In genomic region chr17:73765824-73766563, GRCh38 we compare ENCODE assay signal across 26 cellular contexts.
DNase-seq lines count a peak whose midpoint lies in the region; ATAC-seq, FAIRE-seq and TF ChIP-seq lines count a peak whose summit lies in the region.
"Had no signal": no experiment of that assay in that cellular context is flagged by ENCODE, and none has a peak within 500 bp of the region (broad histone marks: within the 10 kb centered on the region; RNA-seq: fewer than 3 reads in every experiment).

No MANE protein-coding gene starts in this region.

- H3K79me2 ChIP-seq in SK-N-SH (ENCODE audit: insufficient read depth), result no peaks in the 10 kb centered on the region

- TF ChIP-seq CTCF in SK-N-SH (IDR thresholded peaks at IDR 0.05), result no peak
- TF ChIP-seq CTCF in brain (conservative IDR thresholded peaks at IDR 0.05), result no peak
- TF ChIP-seq CTCF in tibial nerve (IDR thresholded peaks at IDR 0.05), result no peak

- H3K9me2 ChIP-seq in SK-N-SH, result no peaks in the 10 kb centered on the region

- no peak overlapping the region for H2AFZ ChIP-seq in SK-N-SH (ENCODE audit: low read depth)
- H2AFZ ChIP-seq: GM23338 had no signal

- DNase-seq in SK-N-SH (no peak), NCI-H1930 (lab: John Stamatoyannopoulos, UW) (peak; percentile 70 to 76), urothelium cell line (ENCODE audit: low spot score) (no peak), H54 (ENCODE audit: insufficient read length, low spot score) (no peak), tibial nerve (ENCODE audit: low spot score in 2 of 2) (no peak)
- no peak for DNase-seq in stimulated activated CD4-positive, alpha-beta T cell treated with anti-CD3 and anti-CD28 coated beads, Interleukin-4, amount 100 ng/mL, for 24 hours
- DNase-seq: activated CD4-positive, alpha-beta T cell treated with anti-CD3 and anti-CD28 coated beads, Interleukin-2, amount 50 U/mL, for 48 hours; activated gamma-delta T cell treated with Interleukin-2 at 50 U/mL for 16 hours; CD4-positive, CD25-positive, alpha-beta regulatory T cell; EL; erythroblast; KG1; MV-4-11; NCI-H526 treated with DMSO at 0.1 percent for 48 hours; OCI-M1; SHP77 treated with DMSO at 0.1 percent for 48 hours; spleen; WERI-Rb-1 had no signal

- POLR2A ChIA-PET in SK-N-SH (lab: Yijun Ruan, JAX), result no interaction called here

- TF ChIP-seq RAD21 in SK-N-SH (IDR thresholded peaks at IDR 0.05; ENCODE audit: low read length), result no peak

- H3K4me1 Mint-ChIP-seq in brain, result peaks cover 76% of the 10 kb centered on the region
- H3K4me1 Mint-ChIP-seq: central memory CD8-positive, alpha-beta T cell; GM23338 had no signal

- H3K9me3 ChIP-seq in SK-N-SH (no peaks in the 10 kb centered on the region), tibial nerve (no peaks in the 10 kb centered on the region)
- H3K9me3 ChIP-seq: spleen, vagina had no signal

- CTCF ChIA-PET in SK-N-SH (lab: Yijun Ruan, JAX), result interaction anchor here (0.6 to 2.5 kb wide), 6 partner anchors 13 to 180 kb away, joined by 3 to 11 read pairs (median 4); no protein-coding TSS in a partner anchor

- peak overlapping the region; percentile 21 to 93 (median 71) for H3K27ac Mint-ChIP-seq in brain
- H3K27ac Mint-ChIP-seq: CD4-positive, CD25-positive, alpha-beta regulatory T cell; GM23338; progenitor cell of endocrine pancreas; T-helper 1 cell treated with Interleukin-12 subunit alpha and Interleukin-12 subunit beta and Interleukin-4 antibody, amounts not matched to agents 30 μg/mL and 1 μg/mL, for 36 hours had no signal

- no peak for ATAC-seq in SK-N-SH treated with all-trans-retinoic acid at 6 μM for 48 hours
- ATAC-seq: GM23338 had no signal

- H3K36me3 Mint-ChIP-seq in brain, result no peaks in the 10 kb centered on the region
- H3K36me3 Mint-ChIP-seq: CD4-positive, CD25-positive, alpha-beta regulatory T cell had no signal

- H3K27me3 ChIP-seq in SK-N-SH (ENCODE audit: insufficient read depth) (no peaks in the 10 kb centered on the region), tibial nerve (no peaks in the 10 kb centered on the region)
- H3K27me3 ChIP-seq: vagina had no signal

- TF ChIP-seq EP300 in SK-N-SH (IDR thresholded peaks at IDR 0.05; ENCODE audit: borderline replicate concordance in 1 of 2, low read depth in 1 of 2, low read length in 1 of 2) (no peak), tibial nerve (IDR thresholded peaks at IDR 0.05) (no peak)

- WGBS in SK-N-SH (ENCODE audit: low lambda C conversion rate), result 44% methylated on average over 17 of the region's 17 CpGs
- WGBS in tibial nerve, 2 donors, result 79 to 82% methylated on average over 16 to 17 of the region's 17 CpGs

- no peaks in the 10 kb centered on the region for H3K36me3 ChIP-seq in SK-N-SH (replicated peaks in 1 of 2; ENCODE audit: control insufficient read depth in 1 of 2, insufficient read depth in 2 of 2, low read length in 1 of 2)
- H3K36me3 ChIP-seq in tibial nerve, result no peaks in the 10 kb centered on the region
- H3K36me3 ChIP-seq: spleen, vagina, WERI-Rb-1 had no signal

- H3K4me1 ChIP-seq in SK-N-SH (ENCODE audit: control insufficient read depth in 1 of 2, insufficient read depth in 2 of 2, low read depth in 1 of 2, low read length in 1 of 2) (peaks cover 0 to 35% of the 10 kb centered on the region in 2 experiments; a peak in 2 of 4 replicates), tibial nerve (peaks cover 0 to 23% (median 3%) of the 10 kb centered on the region in 4 donors)

- H4K20me1 ChIP-seq in SK-N-SH (ENCODE audit: insufficient read depth), result no peaks in the 10 kb centered on the region

- H3K4me3 ChIP-seq in SK-N-SH (ENCODE audit: low read depth in 2 of 2, low read length in 1 of 2) (no peak overlapping the region), tibial nerve (no peak overlapping the region)
- H3K4me3 ChIP-seq: GM23338, spleen, vagina had no signal

- H3K4me3 Mint-ChIP-seq in brain, result peak overlapping the region in 1 of 5 experiments; percentile 26
- H3K4me3 Mint-ChIP-seq: CD4-positive, CD25-positive, alpha-beta regulatory T cell; central memory CD8-positive, alpha-beta T cell; GM23338; T-helper 1 cell treated with Interleukin-12 subunit alpha and Interleukin-12 subunit beta and Interleukin-4 antibody, amounts not matched to agents 30 μg/mL and 1 μg/mL, for 36 hours had no signal

- peaks cover 0 to 3% (median 0%) of the 10 kb centered on the region in 5 experiments for H3K9me3 Mint-ChIP-seq in brain
- H3K9me3 Mint-ChIP-seq: CD4-positive, CD25-positive, alpha-beta regulatory T cell; central memory CD8-positive, alpha-beta T cell; GM23338; T-helper 1 cell treated with Interleukin-12 subunit alpha and Interleukin-12 subunit beta and Interleukin-4 antibody, amounts not matched to agents 30 μg/mL and 1 μg/mL, for 36 hours had no signal

- no peaks in the 10 kb centered on the region for H3F3A ChIP-seq in SK-N-SH (replicated peaks; ENCODE audit: insufficient read depth)

- H3K27me3 Mint-ChIP-seq in brain, result peaks cover 10% of the 10 kb centered on the region
- H3K27me3 Mint-ChIP-seq: CD4-positive, CD25-positive, alpha-beta regulatory T cell had no signal

- no peak overlapping the region for H3K4me2 ChIP-seq in SK-N-SH
- H3K4me2 ChIP-seq: GM23338 had no signal

- FAIRE-seq in urothelium cell line (lab: Jason Lieb, UNC), result peak; percentile 68
- no peak for FAIRE-seq in H54 (lab: Jason Lieb, UNC)
- FAIRE-seq: GM18507 had no signal

- no peak overlapping the region for H3K27ac ChIP-seq in SK-N-SH (ENCODE audit: low read depth in 2 of 2, low read length in 1 of 2)
- H3K27ac ChIP-seq in tibial nerve, result no peak overlapping the region
- H3K27ac ChIP-seq: spleen, vagina, WERI-Rb-1 had no signal

- no peak for TF ChIP-seq POLR2A in H54 (IDR thresholded peaks at IDR 0.05; ENCODE audit: low read depth, low read length)
- TF ChIP-seq POLR2A in tibial nerve (IDR thresholded peaks at IDR 0.05), result no peak

- no peak overlapping the region for H3K9ac ChIP-seq in SK-N-SH

TF ChIP-seq in SK-N-SH, 30 proteins besides CTCF, POLR2A, EP300 and RAD21:
- TF ChIP-seq GATA2 (CRISPR knock-in tag; IDR thresholded peaks at IDR 0.05) (peak; percentile 76), SIN3A (IDR thresholded peaks at IDR 0.05; ENCODE audit: borderline replicate concordance, low read depth, low read length) (no peak)

TF ChIP-seq in SK-N-SH treated with all-trans-retinoic acid at 6 μM for 48 hours, 23 proteins besides CTCF, POLR2A, EP300 and RAD21:
- TF ChIP-seq ISL1 (CRISPR knock-in tag; IDR thresholded peaks at IDR 0.05) (no peak), ZNF565 (CRISPR knock-in tag; conservative IDR thresholded peaks at IDR 0.05; ENCODE audit: low read depth) (no peak), ZFP3 (CRISPR knock-in tag; IDR thresholded peaks at IDR 0.05) (no peak), SNAI2 (CRISPR knock-in tag; IDR thresholded peaks at IDR 0.05) (no peak), TOX (CRISPR knock-in tag; IDR thresholded peaks at IDR 0.05; ENCODE audit: borderline replicate concordance) (no peak), PATZ1 (CRISPR knock-in tag; IDR thresholded peaks at IDR 0.05; ENCODE audit: borderline replicate concordance) (no peak), ZNF70 (CRISPR knock-in tag; IDR thresholded peaks at IDR 0.05) (no peak), TCF4 (CRISPR knock-in tag; IDR thresholded peaks at IDR 0.05; ENCODE audit: borderline replicate concordance) (no peak), ZC3H10 (CRISPR knock-in tag; IDR thresholded peaks at IDR 0.05) (no peak), POU6F1 (CRISPR knock-in tag; IDR thresholded peaks at IDR 0.05; ENCODE audit: borderline replicate concordance, low read depth) (no peak), OSR1 (CRISPR knock-in tag; IDR thresholded peaks at IDR 0.05) (no peak), CREB5 (CRISPR knock-in tag; IDR thresholded peaks at IDR 0.05; ENCODE audit: low read depth) (no peak)

Comparison
In these comparisons a context has a peak if more than half of its experiments do, and no peak if none do; other contexts are left out.
1. DNase-seq: peak in NCI-H1930 (2 of 2); none in SK-N-SH (single experiment), urothelium cell line (single experiment), H54 (single experiment), stimulated activated CD4-positive, alpha-beta T cell treated with anti-CD3 and anti-CD28 coated beads, Interleukin-4, amount 100 ng/mL, for 24 hours (single experiment) and tibial nerve (0 of 2).